In the genomic region with DNA sequence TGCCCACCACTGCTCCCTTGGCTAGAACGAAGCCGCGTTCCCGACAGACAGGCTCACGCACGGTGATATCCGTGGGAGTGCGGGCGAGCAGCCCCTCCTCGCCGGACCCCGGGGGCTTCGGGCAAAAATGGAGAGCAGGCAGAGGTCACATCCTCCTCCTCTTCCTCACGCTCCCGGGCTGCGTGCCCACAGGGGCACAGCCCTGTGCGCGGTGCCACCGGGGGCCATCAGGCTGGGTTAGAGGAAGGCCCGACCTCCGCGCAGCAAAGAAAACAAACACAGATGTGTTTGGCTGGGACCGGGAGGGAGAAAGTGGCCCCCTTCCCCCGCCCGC, we compare ENCODE assay signal across 8 cellular contexts. TPM values are rescaled to one million over a fixed set of nuclear protein-coding genes. Genes with fewer than 3 reads are reported as not detected.
DNase-seq lines count a peak whose midpoint lies in the region; ATAC-seq, FAIRE-seq and TF ChIP-seq lines count a peak whose summit lies in the region.

No MANE protein-coding gene starts in this region.

- no peaks in the 10 kb centered on the region for H4K20me1 ChIP-seq in HCT116 (ENCODE audit: insufficient read depth)

- no peak; the same call in none of the 2 replicates for ATAC-seq in HCT116

- H3K27me3 Mint-ChIP-seq in MCF 10A (ENCODE audit: insufficient read depth, unreplicated experiment): no peaks in the 10 kb centered on the region

- peaks cover 62% of the 10 kb centered on the region for H3K27me3 ChIP-seq in A673 (replicated peaks; ENCODE audit: insufficient read depth, low read depth, low read length, poor library complexity)
- peaks cover 3% of the 10 kb centered on the region; the same call in 1 of the 2 replicates for H3K27me3 ChIP-seq in HCT116 (ENCODE audit: insufficient read depth, low read length)
- no peaks in the 10 kb centered on the region for H3K27me3 ChIP-seq in muscle layer of duodenum (ENCODE audit: low read depth, low read length)

- H2AFZ ChIP-seq in HCT116 (ENCODE audit: low read depth, low read length, poor library complexity, severe bottlenecking): peak overlapping the region; percentile 82

- no peaks in the 10 kb centered on the region for H3K9me3 Mint-ChIP-seq in MCF 10A (ENCODE audit: unreplicated experiment)

- TF ChIP-seq RAD21 in HCT116 (IDR thresholded peaks at IDR 0.05; ENCODE audit: low read depth): no peak

- H3K36me3 ChIP-seq in A673 (ENCODE audit: insufficient read depth, low read length, poor library complexity, severe bottlenecking): no peaks in the 10 kb centered on the region
- H3K36me3 ChIP-seq in HCT116 (ENCODE audit: control insufficient read depth in 1 of 2, insufficient read depth in 2 of 2, low read length in 2 of 2): no peaks in the 10 kb centered on the region
- no peaks in the 10 kb centered on the region for H3K36me3 ChIP-seq in muscle layer of duodenum (ENCODE audit: control insufficient read depth in 1 of 2, insufficient read depth in 2 of 2, low read length in 2 of 2)

- RAD21 ChIA-PET in HCT116 (lab: Charles Lee; ENCODE audit: low non-redundant PET in 1 of 2, low total read pairs in 2 of 2, uncharacterized antibody in 2 of 2, unreplicated experiment in 2 of 2): no interaction called here

- CTCF ChIA-PET in A673 (lab: Charles Lee) (no interaction called here), HCT116 (lab: Charles Lee) (no interaction called here), MCF 10A (lab: Yijun Ruan, JAX) (interaction anchor here (0.6 to 1.6 kb wide), 2 partner anchors 22 to 502 kb away, joined by 3 to 4 read pairs; no protein-coding TSS in a partner anchor)

- peak overlapping the region; percentile 66 for H3K4me3 Mint-ChIP-seq in MCF 10A (ENCODE audit: unreplicated experiment)

- H3K4me3 ChIP-seq in A673 (ENCODE audit: low read depth, low read length, poor library complexity, severe bottlenecking) (peak overlapping the region; percentile 53), HCT116 (replicated peaks in 1 of 2; ENCODE audit: low read depth in 1 of 2, low read length in 2 of 2) (peak overlapping the region; percentile 47 to 60), muscle layer of duodenum (ENCODE audit: low read depth in 1 of 2, low read length in 2 of 2) (peak overlapping the region; percentile 49 to 92)

- no peaks in the 10 kb centered on the region for H3K36me3 Mint-ChIP-seq in MCF 10A (ENCODE audit: insufficient read depth, unreplicated experiment)

- H3K4me2 ChIP-seq in HCT116 (ENCODE audit: low read length): peak overlapping the region; percentile 91

- in situ Hi-C loops in GM13977 (cut with MboI; ENCODE audit: low pct_unique_long_range_greater_than_20kb, low sequenced_read_pairs, unreplicated experiment): no loop called here

- no peak for FAIRE-seq in GM19239 (lab: Jason Lieb, UNC)

- DNase-seq in A673 (ENCODE audit: low spot score) (no peak), HCT116 (ENCODE audit: low read depth, low spot score) (no peak), MCF 10A (ENCODE audit: unreplicated experiment) (no peak), GM19239 (ENCODE audit: insufficient read length, low spot score) (no peak), GM13977 (ENCODE audit: low spot score) (no peak), AG08395 (ENCODE audit: low spot score) (no peak), epidermal melanocyte (ENCODE audit: insufficient read length, low spot score) (no peak)

- H3K79me2 ChIP-seq in HCT116 (ENCODE audit: insufficient read depth, low read length): no peaks in the 10 kb centered on the region

- H3K9me2 ChIP-seq in HCT116 (ENCODE audit: insufficient read depth): no peaks in the 10 kb centered on the region

- intact Hi-C loops in A673 (cut with micrococcal nuclease; ENCODE audit: unreplicated experiment) (no loop called here), HCT116 (cut with micrococcal nuclease) (no loop called here), MCF 10A (cut with micrococcal nuclease) (no loop called here)

- TF ChIP-seq CTCF in A673 (conservative IDR thresholded peaks at IDR 0.05; ENCODE audit: low read depth, low read length) (no peak), HCT116 (IDR thresholded peaks at IDR 0.05 in 2 of 3, conservative IDR thresholded peaks at IDR 0.05 in 1 of 3; ENCODE audit: borderline replicate concordance in 1 of 3, insufficient read depth in 1 of 3, low read depth in 2 of 3, low read length in 2 of 3) (no peak), MCF 10A (IDR thresholded peaks at IDR 0.05; ENCODE audit: unreplicated experiment) (no peak), GM13977 (IDR thresholded peaks at IDR 0.05; ENCODE audit: extremely low read depth, insufficient read depth, missing control alignments) (no peak)

- POLR2A ChIA-PET in A673 (lab: Charles Lee; ENCODE audit: low non-redundant PET) (no interaction called here), HCT116 (lab: Charles Lee) (no interaction called here), MCF 10A (lab: Yijun Ruan, JAX) (no interaction called here)

- H3K9me3 ChIP-seq in A673 (ENCODE audit: low read depth, low read length, poor library complexity, severe bottlenecking): no peaks in the 10 kb centered on the region
- no peaks in the 10 kb centered on the region for H3K9me3 ChIP-seq in HCT116 (ENCODE audit: control insufficient read depth in 1 of 2, insufficient read depth in 1 of 2, low read depth in 1 of 2, low read length in 2 of 2)
- no peaks in the 10 kb centered on the region for H3K9me3 ChIP-seq in muscle layer of duodenum (ENCODE audit: control insufficient read depth in 1 of 2, low read length in 2 of 2)

- H3K4me1 Mint-ChIP-seq in MCF 10A (ENCODE audit: insufficient read depth, unreplicated experiment): no peaks in the 10 kb centered on the region

- H3K4me1 ChIP-seq in A673 (ENCODE audit: insufficient read depth, low read length, poor library complexity, severe bottlenecking) (peaks cover 3% of the 10 kb centered on the region), HCT116 (ENCODE audit: control insufficient read depth in 1 of 2, insufficient read depth in 2 of 2, low read length in 2 of 2) (peaks cover 12 to 26% of the 10 kb centered on the region in 2 experiments; a peak in 3 of 4 replicates), muscle layer of duodenum (ENCODE audit: control insufficient read depth in 1 of 2, insufficient read depth in 2 of 2, low read length in 2 of 2) (peaks cover 0 to 28% of the 10 kb centered on the region in 2 donors)

- BruUV-seq in A673 (replicated peaks; lab: Mats Ljungman, UMichigan): no TSS peak
- BruUV-seq in HCT116 (replicated peaks; lab: Mats Ljungman, UMichigan): no TSS peak
- no TSS peak for BruUV-seq in MCF 10A (replicated peaks; lab: Mats Ljungman, UMichigan)

- peak overlapping the region; percentile 46; the same call in 1 of the 2 replicates for H3K9ac ChIP-seq in HCT116 (ENCODE audit: low read length)

- H3K27ac Mint-ChIP-seq in MCF 10A (ENCODE audit: low read depth, unreplicated experiment): no peak overlapping the region

- H3K27ac ChIP-seq in A673 (ENCODE audit: low read depth, low read length, poor library complexity, severe bottlenecking) (no peak overlapping the region), HCT116 (ENCODE audit: low read depth, low read length) (peak overlapping the region; percentile 22; the same call in 1 of the 2 replicates), muscle layer of duodenum (ENCODE audit: low read length) (no peak overlapping the region)

- TF ChIP-seq POLR2A in HCT116 (IDR thresholded peaks at IDR 0.05; ENCODE audit: borderline replicate concordance, extremely low read depth, insufficient read depth, insufficient read length): no peak

TF ChIP-seq in HCT116, 20 proteins besides CTCF, POLR2A, EP300 and RAD21 (continues in another document):
- TF ChIP-seq EGR1 (IDR thresholded peaks at IDR 0.05; ENCODE audit: low read depth) (no peak), CEBPB (IDR thresholded peaks at IDR 0.05; ENCODE audit: low read depth) (no peak), SRF (IDR thresholded peaks at IDR 0.05; ENCODE audit: low read depth) (no peak), EZH2phosphoT487 (IDR thresholded peaks at IDR 0.05; ENCODE audit: borderline replicate concordance) (no peak), SIN3A (IDR thresholded peaks at IDR 0.05; ENCODE audit: low read depth) (no peak), EZH2 (IDR thresholded peaks at IDR 0.05) (no peak), ELF1 (IDR thresholded peaks at IDR 0.05; ENCODE audit: borderline replicate concordance, low read depth) (no peak), ATF3 (IDR thresholded peaks at IDR 0.05) (no peak), ZNF274 (IDR thresholded peaks at IDR 0.05; ENCODE audit: low read depth, low read length) (no peak), FOSL1 (IDR thresholded peaks at IDR 0.05; ENCODE audit: low read depth) (no peak), TCF7L2 (IDR thresholded peaks at IDR 0.05; ENCODE audit: borderline replicate concordance, extremely low read depth, insufficient read depth, insufficient read length) (no peak), ZFX (IDR thresholded peaks at IDR 0.05) (no peak), JUND (IDR thresholded peaks at IDR 0.05) (no peak), ZBTB33 (IDR thresholded peaks at IDR 0.05; ENCODE audit: extremely low read depth, insufficient replicate concordance, low read length) (no peak), CBX3 (IDR thresholded peaks at IDR 0.05; ENCODE audit: low read depth) (no peak), YY1 (IDR thresholded peaks at IDR 0.05; ENCODE audit: extremely low read depth, insufficient replicate concordance, low read depth, low read length) (no peak)

RNA-seq across cellular contexts. Expression of gene NTN1, which starts 0.5 kb away (rescaled TPM):
- 4.3 TPM in 2 replicates for total RNA-seq in A673 (2021)
- total RNA-seq in HCT116 (2021; ENCODE audit: unreplicated experiment): 4.2 TPM
- 3.3 and 4.1 TPM in 2 replicates for polyA plus RNA-seq in HCT116 (2012)
- total RNA-seq in MCF 10A (2022): 0.10 and 0.23 TPM in 2 replicates

RNA-seq across cellular contexts. Expression of gene PIK3R5, which starts 55.3 kb away (rescaled TPM):
- total RNA-seq in A673 (2021): 0.09 and 0.24 TPM in 2 replicates
- total RNA-seq in HCT116 (2021; ENCODE audit: unreplicated experiment): 2.5 TPM
- polyA plus RNA-seq in HCT116 (2012): 0.78 and 0.99 TPM in 2 replicates
- total RNA-seq in MCF 10A (2022): not detected in 2 replicates
